1 cellular context compared by ENCODE assay signal in genomic region chr20:58389968-58390658, GRCh38.
TF ChIP-seq lines count a peak whose summit lies in the region.

No MANE protein-coding gene starts in this region.

TF ChIP-seq in K562, 482 proteins besides CTCF, POLR2A, EP300 and RAD21 (continued from another document and continues in another):
- TF ChIP-seq ZBTB33 (CRISPR knock-in tag; IDR thresholded peaks at IDR 0.05), result no peak
- TF ChIP-seq SIN3A (IDR thresholded peaks at IDR 0.05; ENCODE audit: borderline replicate concordance in 2 of 2, control insufficient read depth in 1 of 2, low read depth in 2 of 2, low read length in 2 of 2), result no peak
- peak; percentile 33; the same call in 1 of the 2 replicates for TF ChIP-seq ZBTB40 (IDR thresholded peaks at IDR 0.05)
- no peak for TF ChIP-seq ZBTB40 (CRISPR knock-in tag; IDR thresholded peaks at IDR 0.05)
- TF ChIP-seq NUFIP1 (IDR thresholded peaks at IDR 0.05; ENCODE audit: partially characterized antibody), result no peak
- peak; percentile 49 for TF ChIP-seq CCNT2 (IDR thresholded peaks at IDR 0.05; ENCODE audit: borderline replicate concordance, extremely low read depth, insufficient read length, low read depth, low read length)
- no peak for TF ChIP-seq USF1 (CRISPR knock-in tag; IDR thresholded peaks at IDR 0.05)
- TF ChIP-seq CHAMP1 (IDR thresholded peaks at IDR 0.05), result no peak
- no peak for TF ChIP-seq ZC3H4 (CRISPR knock-in tag; IDR thresholded peaks at IDR 0.05; ENCODE audit: borderline replicate concordance)
- no peak for TF ChIP-seq ZFP91 (CRISPR knock-in tag; IDR thresholded peaks at IDR 0.05)
- 0 out of 2 replicates have a peak, but pooled peaks have one; percentile 0 for TF ChIP-seq USF2 (CRISPR knock-in tag; IDR thresholded peaks at IDR 0.05)
- no peak for TF ChIP-seq ZNF146 (CRISPR knock-in tag; IDR thresholded peaks at IDR 0.05; ENCODE audit: unreplicated experiment)
- TF ChIP-seq STAG1 (CRISPR knock-in tag; IDR thresholded peaks at IDR 0.05; ENCODE audit: borderline replicate concordance), result no peak
- TF ChIP-seq RBM39 (optimal IDR thresholded peaks at IDR 0.05; ENCODE audit: low read depth, low read length), result no peak
- no peak for TF ChIP-seq EZH2 (IDR thresholded peaks at IDR 0.05; ENCODE audit: borderline replicate concordance, low read depth, low read length)
- no peak for TF ChIP-seq TFAM (CRISPR knock-in tag; conservative IDR thresholded peaks at IDR 0.05)
- TF ChIP-seq ID3 (CRISPR knock-in tag; IDR thresholded peaks at IDR 0.05), result no peak
- no peak; the same call in 1 of the 2 replicates for TF ChIP-seq ID3 (tag; IDR thresholded peaks at IDR 0.05)
- TF ChIP-seq RBM22 (IDR thresholded peaks at IDR 0.05; ENCODE audit: low read depth, low read length, poor library complexity, severe bottlenecking), result no peak
- 0 out of 2 replicates have a peak, but pooled peaks have one; percentile 73 for TF ChIP-seq XRCC3 (IDR thresholded peaks at IDR 0.05)
- TF ChIP-seq ZNF449 (CRISPR knock-in tag; IDR thresholded peaks at IDR 0.05), result no peak
- TF ChIP-seq CBX3 (IDR thresholded peaks at IDR 0.05; ENCODE audit: borderline replicate concordance in 1 of 2, low read length in 2 of 2), result peak in 1 of 2 experiments; percentile 92; a peak in 2 of 3 replicates
- 0 out of 2 replicates have a peak, but pooled peaks have one; percentile 22 for TF ChIP-seq ZNF263 (CRISPR knock-in tag; IDR thresholded peaks at IDR 0.05; ENCODE audit: borderline replicate concordance)
- no peak for TF ChIP-seq PBX2 (CRISPR knock-in tag; IDR thresholded peaks at IDR 0.05; ENCODE audit: low read depth)
- TF ChIP-seq PBX2 (tag; conservative IDR thresholded peaks at IDR 0.05; ENCODE audit: low read depth), result peak; percentile 31; the same call in 1 of the 2 replicates
- TF ChIP-seq BCOR (IDR thresholded peaks at IDR 0.05), result peak; percentile 66
